17 cellular contexts compared by ENCODE assay signal in genomic region chr14:28242895-28243294, GRCh38.
"Had no signal": no experiment of that assay in that cellular context is flagged by ENCODE, and none has a peak within 500 bp of the region (broad histone marks: within the 10 kb centered on the region; RNA-seq: fewer than 3 reads in every experiment).

No MANE protein-coding gene starts in this region.

- DNase-seq: activated CD4-positive, alpha-beta T cell treated with anti-CD3 and anti-CD28 coated beads, Interleukin-2, amount 50 U/mL, for 4 hours; activated effector memory CD4-positive, alpha-beta T cell treated with anti-CD3 and anti-CD28 coated beads, Interleukin-2, amount 50 U/mL, for 16 hours; activated T-cell treated with anti-CD3 and anti-CD28 coated beads, Interleukin-2, amount 50 U/mL, for 1 hour; amygdala; brain microvascular endothelial cell; effector memory CD4-positive, alpha-beta T cell; gastrocnemius medialis; kidney; left ventricle myocardium superior; pancreas; stimulated activated CD4-positive, alpha-beta T cell treated with anti-CD3 and anti-CD28 coated beads, Interleukin-4, amount 100 ng/mL, for 1 hour; stimulated activated CD8-positive, alpha-beta memory T cell treated with anti-CD3 and anti-CD28 coated beads, Interleukin-4, amount 100 ng/mL, for 48 hours; stimulated activated naive CD8-positive, alpha-beta T cell treated with anti-CD3 and anti-CD28 coated beads, Interleukin-15, Interleukin-2, amounts not matched to agents 100 U/mL and 50 U/mL, for 24 hours had no signal

- H3K36me3 ChIP-seq: brain microvascular endothelial cell, gastrocnemius medialis, pancreas, suprapubic skin had no signal

- H3K27ac ChIP-seq: brain microvascular endothelial cell, epithelial cell of prostate, gastrocnemius medialis, pancreas, suprapubic skin had no signal

- H3K4me1 ChIP-seq: gastrocnemius medialis, pancreas, suprapubic skin had no signal

- H3K27me3 ChIP-seq: brain microvascular endothelial cell, gastrocnemius medialis, pancreas, suprapubic skin had no signal

- H3K4me3 ChIP-seq: gastrocnemius medialis, pancreas, suprapubic skin had no signal

- H3K9me3 ChIP-seq: gastrocnemius medialis, pancreas, suprapubic skin had no signal

- ATAC-seq: activated CD4-positive, CD25-positive, alpha-beta regulatory T cell treated with anti-CD3 and anti-CD28 coated beads, Interleukin-2, amount 50 U/mL, for 24 hours; activated naive CD4-positive, alpha-beta T cell treated with anti-CD3 and anti-CD28 coated beads, Interleukin-2, amount 50 U/mL, for 72 hours; gastrocnemius medialis; left ventricle myocardium superior; pancreas; stimulated activated naive CD8-positive, alpha-beta T cell treated with anti-CD3 and anti-CD28 coated beads, Interleukin-15, Interleukin-2, amounts not matched to agents 100 U/mL and 50 U/mL, for 24 hours had no signal
